Comparison of ENCODE assay signal across 15 cellular contexts in the genomic region with DNA sequence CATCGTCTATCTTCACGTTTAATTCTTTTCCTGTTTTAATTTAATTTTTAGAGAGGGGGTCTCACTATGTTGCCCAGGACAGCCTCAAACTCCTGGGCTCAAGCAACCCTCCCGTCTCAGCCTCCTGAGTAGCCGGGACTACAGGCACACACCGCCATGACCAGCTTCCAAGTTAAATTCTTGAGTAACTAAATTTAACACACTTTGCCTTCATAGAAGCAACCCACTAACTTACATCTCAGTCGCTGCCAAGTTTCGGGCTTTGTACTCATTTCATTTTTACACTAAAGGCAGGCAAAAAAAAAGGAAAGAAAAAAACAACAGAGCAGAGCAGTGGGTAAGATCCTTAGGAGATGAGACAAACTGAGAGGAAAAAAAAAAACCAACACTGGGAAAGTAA.
"Had no signal": no experiment of that assay in that cellular context is flagged by ENCODE, and none has a peak within 500 bp of the region (broad histone marks: within the 10 kb centered on the region; RNA-seq: fewer than 3 reads in every experiment).

No MANE protein-coding gene starts in this region.

- H3K36me3 ChIP-seq: SJCRH30 had no signal

- H3K4me3 ChIP-seq: body of pancreas, coronary artery, SJCRH30 had no signal

- H3K27ac Mint-ChIP-seq: activated CD8-positive, alpha-beta memory T cell treated with anti-CD3 and anti-CD28 coated beads, Interleukin-2, amount 10 ng/mL, durations not matched to agents 7 days and 5 days; stimulated activated memory B cell treated with anti-CD40 and anti-IgM and Interleukin-4, amounts not matched to agents 10 μg/mL and 1 μg/mL and 100 μg/mL, for 72 hours had no signal

- H3K9me3 ChIP-seq: body of pancreas, SJCRH30 had no signal

- H3K36me3 Mint-ChIP-seq: stimulated activated memory B cell treated with anti-CD40 and anti-IgM and Interleukin-4, amounts not matched to agents 10 μg/mL and 1 μg/mL and 100 μg/mL, for 72 hours had no signal

- H3K9me3 Mint-ChIP-seq: stimulated activated memory B cell treated with anti-CD40 and anti-IgM and Interleukin-4, amounts not matched to agents 10 μg/mL and 1 μg/mL and 100 μg/mL, for 72 hours had no signal

- H3K4me3 Mint-ChIP-seq: activated CD8-positive, alpha-beta memory T cell treated with anti-CD3 and anti-CD28 coated beads, Interleukin-2, amount 10 ng/mL, durations not matched to agents 7 days and 5 days; stimulated activated memory B cell treated with anti-CD40 and anti-IgM and Interleukin-4, amounts not matched to agents 10 μg/mL and 1 μg/mL and 100 μg/mL, for 72 hours had no signal

- ATAC-seq: activated CD8-positive, alpha-beta memory T cell treated with anti-CD3 and anti-CD28 coated beads, Interleukin-2, amount 10 ng/mL, durations not matched to agents 7 days and 5 days; body of pancreas; right cardiac atrium; stimulated activated memory B cell treated with anti-CD40 and anti-IgM and Interleukin-4, amounts not matched to agents 10 μg/mL and 1 μg/mL and 100 μg/mL, for 72 hours had no signal

- H3K27ac ChIP-seq: coronary artery, SJCRH30, VCaP had no signal

- H3K27me3 ChIP-seq: body of pancreas, SJCRH30 had no signal

- DNase-seq: activated CD8-positive, alpha-beta memory T cell treated with anti-CD3 and anti-CD28 coated beads, Interleukin-2, amount 10 ng/mL, durations not matched to agents 7 days and 5 days; activated effector memory CD4-positive, alpha-beta T cell treated with Interleukin-2 at 50 U/mL for 16 hours; amniotic stem cell; body of pancreas; central memory CD4-positive, alpha-beta T cell; effector CD8-positive, alpha-beta T cell; foreskin melanocyte; naive thymus-derived CD4-positive, alpha-beta T cell; nucleus accumbens; right cardiac atrium; SJCRH30; T-helper 9 cell had no signal
